In genomic region chr19:2607712-2608601, GRCh38 we compare ENCODE assay signal across 8 cellular contexts.
DNase-seq lines count a peak whose midpoint lies in the region; ATAC-seq lines count a peak whose summit lies in the region.
"Had no signal": no experiment of that assay in that cellular context is flagged by ENCODE, and none has a peak within 500 bp of the region (broad histone marks: within the 10 kb centered on the region; RNA-seq: fewer than 3 reads in every experiment).

No MANE protein-coding gene starts in this region.

- H3K27me3 Mint-ChIP-seq in activated T-cell treated with anti-CD3 and anti-CD28 coated beads, Interleukin-2, amount 50 U/mL, for 72 hours (ENCODE audit: low read depth): peaks cover 29% of the 10 kb centered on the region

- peak; percentile 43 for ATAC-seq in GM21381 (IDR thresholded peaks at IDR 0.05; ENCODE audit: unreplicated experiment)
- ATAC-seq in activated T-cell treated with anti-CD3 and anti-CD28 coated beads, Interleukin-2, amount 50 U/mL, for 72 hours (replicated peaks in 1 of 2): peak; percentile 84
- ATAC-seq: Panc1 had no signal

- no peaks in the 10 kb centered on the region for H3K9me3 Mint-ChIP-seq in activated T-cell treated with anti-CD3 and anti-CD28 coated beads, Interleukin-2, amount 50 U/mL, for 72 hours

- DNase-seq in Jurkat, Clone E6-1 (ENCODE audit: low read depth, low spot score): no peak
- peak; percentile 88 to 96 for DNase-seq in activated T-cell treated with anti-CD3 and anti-CD28 coated beads, Interleukin-2, amount 50 U/mL, for 72 hours
- DNase-seq in stimulated activated CD4-positive, alpha-beta T cell treated with anti-CD3 and anti-CD28 coated beads, Interleukin-15, amount 100 ng/mL, for 1 hour (ENCODE audit: low read depth in 1 of 2, low spot score in 1 of 2): peak; percentile 33 to 75
- no peak for DNase-seq in SK-N-DZ (ENCODE audit: low spot score)
- DNase-seq in GDM1 (lab: John Stamatoyannopoulos, UW): no peak
- no peak for DNase-seq in globus pallidus (ENCODE audit: low spot score)

- H3K27ac Mint-ChIP-seq in activated T-cell treated with anti-CD3 and anti-CD28 coated beads, Interleukin-2, amount 50 U/mL, for 72 hours: peak overlapping the region; percentile 80

- peak overlapping the region; percentile 82 for H3K4me3 Mint-ChIP-seq in activated T-cell treated with anti-CD3 and anti-CD28 coated beads, Interleukin-2, amount 50 U/mL, for 72 hours

- H3K4me1 Mint-ChIP-seq in activated T-cell treated with anti-CD3 and anti-CD28 coated beads, Interleukin-2, amount 50 U/mL, for 72 hours (ENCODE audit: low read depth): peaks cover 46% of the 10 kb centered on the region

- H3K36me3 Mint-ChIP-seq in activated T-cell treated with anti-CD3 and anti-CD28 coated beads, Interleukin-2, amount 50 U/mL, for 72 hours (ENCODE audit: insufficient read depth in 2 of 2): peaks cover 0 to 2% of the 10 kb centered on the region in 2 donors

- peak overlapping the region; percentile 13 for H3K4me3 ChIP-seq in Jurkat, Clone E6-1 (ENCODE audit: low read length)

Comparison
In these comparisons a context has a peak if more than half of its experiments do, and no peak if none do; other contexts are left out.
1. DNase-seq: peak in activated T-cell treated with anti-CD3 and anti-CD28 coated beads, Interleukin-2, amount 50 U/mL, for 72 hours (2 of 2) and stimulated activated CD4-positive, alpha-beta T cell treated with anti-CD3 and anti-CD28 coated beads, Interleukin-15, amount 100 ng/mL, for 1 hour (2 of 2); none in Jurkat, Clone E6-1 (single experiment), SK-N-DZ (single experiment), GDM1 (single experiment) and globus pallidus (single experiment).